ENCODE assay signal across 8 cellular contexts in the genomic region with DNA sequence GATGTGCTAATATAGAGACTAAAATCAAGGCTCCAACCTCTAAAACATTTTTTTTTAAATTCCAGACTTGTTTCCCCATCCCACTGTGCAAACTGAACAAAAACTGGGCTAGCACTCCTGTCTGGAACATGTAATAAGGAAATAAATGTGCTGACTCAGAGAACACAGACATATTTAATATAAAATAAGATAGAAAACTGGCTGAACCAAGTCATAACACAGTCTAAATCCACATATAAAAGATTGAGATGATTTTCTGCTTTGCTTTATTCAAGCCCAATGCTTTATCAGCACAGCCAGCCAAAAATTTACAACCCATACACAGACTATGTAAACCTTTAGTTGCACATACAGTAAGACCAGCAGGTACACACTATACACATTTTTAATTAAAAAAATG. TPM values are rescaled to one million over a fixed set of nuclear protein-coding genes. Genes with fewer than 3 reads are reported as not detected.
DNase-seq lines count a peak whose midpoint lies in the region; ATAC-seq and TF ChIP-seq lines count a peak whose summit lies in the region.

No MANE protein-coding gene starts in this region.

- no peak overlapping the region for H3K9ac ChIP-seq in mammary epithelial cell (ENCODE audit: insufficient read depth, low read length)

- CTCF ChIA-PET in mammary epithelial cell (lab: Charles Lee; ENCODE audit: low non-redundant PET): no interaction called here

- peaks cover 62% of the 10 kb centered on the region for H3K79me2 ChIP-seq in mammary epithelial cell (ENCODE audit: insufficient read depth, low read length)

- H3K4me1 ChIP-seq in heart left ventricle: peaks cover 3 to 66% (median 25%) of the 10 kb centered on the region in 12 donors
- H3K4me1 ChIP-seq in mammary epithelial cell (ENCODE audit: insufficient read depth, low read length): peaks cover 16% of the 10 kb centered on the region
- peaks cover 30% of the 10 kb centered on the region for H3K4me1 ChIP-seq in mucosa of descending colon (ENCODE audit: low read depth)
- H3K4me1 ChIP-seq in vagina: peaks cover 55% of the 10 kb centered on the region

- peaks cover 0 to 22% (median 0%) of the 10 kb centered on the region in 9 donors for H3K36me3 ChIP-seq in heart left ventricle
- H3K36me3 ChIP-seq in mammary epithelial cell (ENCODE audit: insufficient read depth, low read length): no peaks in the 10 kb centered on the region
- H3K36me3 ChIP-seq in mucosa of descending colon (ENCODE audit: low read depth): peaks cover 4% of the 10 kb centered on the region
- H3K36me3 ChIP-seq in vagina: no peaks in the 10 kb centered on the region

- TF ChIP-seq POLR2A in heart left ventricle (IDR thresholded peaks at IDR 0.05) (no peak), vagina (IDR thresholded peaks at IDR 0.05) (no peak)

- peak overlapping the region; percentile 77 for H3K4me2 ChIP-seq in mammary epithelial cell (ENCODE audit: insufficient read depth, low read depth, low read length)

- no peaks in the 10 kb centered on the region for H4K20me1 ChIP-seq in mammary epithelial cell (ENCODE audit: insufficient read depth, low read length)

- no TSS peak for BruUV-seq in mammary epithelial cell (replicated peaks; lab: Mats Ljungman, UMichigan)

- in situ Hi-C loops in mammary epithelial cell (cut with MboI; ENCODE audit: low sequenced_read_pairs in 2 of 2): no loop called here
- in situ Hi-C loops in G401 (cut with HindIII; ENCODE audit: low sequenced_read_pairs): no loop called here

- intact Hi-C loops in heart left ventricle (cut with DNase I): loop anchor here in 6 of 10 donors (5.0 kb wide), 2 partner anchors 39 to 64 kb away; no protein-coding TSS in a partner anchor
- intact Hi-C loops in Right ventricle myocardium inferior (cut with DNase I): loop anchor here (5.0 kb wide), 1 partner anchor 39 kb away; no protein-coding TSS in a partner anchor
- intact Hi-C loops in mammary epithelial cell (cut with micrococcal nuclease): loop anchor here (5.0 kb wide), 1 partner anchor 131 kb away; no protein-coding TSS in a partner anchor
- intact Hi-C loops in mucosa of descending colon (cut with DNase I, micrococcal nuclease): no loop called here
- intact Hi-C loops in vagina (cut with DNase I): loop anchor here (5.0 kb wide), 1 partner anchor 39 kb away; no protein-coding TSS in a partner anchor

- ATAC-seq in heart left ventricle (no peak), Right ventricle myocardium inferior (no peak), mucosa of descending colon (no peak), HG03442 (IDR thresholded peaks at IDR 0.05; ENCODE audit: unreplicated experiment) (no peak)

- TF ChIP-seq CTCF in heart left ventricle (IDR thresholded peaks at IDR 0.05) (no peak), mammary epithelial cell (conservative IDR thresholded peaks at IDR 0.05 in 1 of 2, IDR thresholded peaks at IDR 0.05 in 1 of 2; ENCODE audit: extremely low read depth in 1 of 2, insufficient read depth in 1 of 2, low read depth in 1 of 2, low read length in 2 of 2) (no peak), mucosa of descending colon (IDR thresholded peaks at IDR 0.05) (no peak), vagina (IDR thresholded peaks at IDR 0.05) (no peak)

- H3K27ac ChIP-seq in heart left ventricle (peak overlapping the region in 9 of 12 donors; percentile 96 to 100 (median 99)), mammary epithelial cell (ENCODE audit: insufficient read depth, low read depth, low read length) (no peak overlapping the region), vagina (peak overlapping the region; percentile 99)

- no peaks in the 10 kb centered on the region for H3K9me3 ChIP-seq in heart left ventricle
- no peaks in the 10 kb centered on the region for H3K9me3 ChIP-seq in mammary epithelial cell (replicated peaks; ENCODE audit: insufficient read depth, low read length)
- no peaks in the 10 kb centered on the region for H3K9me3 ChIP-seq in mucosa of descending colon
- no peaks in the 10 kb centered on the region for H3K9me3 ChIP-seq in vagina

- dilution Hi-C loops in mammary epithelial cell (cut with HindIII; ENCODE audit: low sequenced_read_pairs): no loop called here

- peak overlapping the region; percentile 76 to 100 (median 89) for H3K4me3 ChIP-seq in heart left ventricle
- peak overlapping the region; percentile 70 to 85 (median 78) for H3K4me3 ChIP-seq in mammary epithelial cell (replicated peaks in 1 of 3; ENCODE audit: insufficient read depth in 1 of 3, low read depth in 2 of 3, low read length in 3 of 3)
- peak overlapping the region; percentile 98 for H3K4me3 ChIP-seq in mucosa of descending colon
- peak overlapping the region; percentile 68 to 96 for H3K4me3 ChIP-seq in vagina

- no peak overlapping the region for H2AFZ ChIP-seq in mammary epithelial cell (ENCODE audit: low read depth, low read length)

- DNase-seq in heart left ventricle (no peak), Right ventricle myocardium inferior (ENCODE audit: missing footprints) (no peak), mammary epithelial cell (no peak), mucosa of descending colon (no peak), vagina (ENCODE audit: extremely low spot score in 2 of 2) (no peak), G401 (ENCODE audit: low spot score) (no peak)
- DNase-seq in NK-92 treated with Interleukin-12 subunit alpha and Interleukin-12 subunit beta, amount 100 ng/mL, for 24 hours (lab: John Stamatoyannopoulos, UW): no peak

- no peaks in the 10 kb centered on the region for H3K27me3 ChIP-seq in heart left ventricle
- no peaks in the 10 kb centered on the region for H3K27me3 ChIP-seq in mammary epithelial cell (ENCODE audit: insufficient read depth, low read length)
- no peaks in the 10 kb centered on the region for H3K27me3 ChIP-seq in vagina

RNA-seq across cellular contexts. Expression of gene STAT3, which starts 1.5 kb away (rescaled TPM):
- total RNA-seq in heart left ventricle (100 to 1,000 TPM; 111 to 614 (median 148) TPM), Right ventricle myocardium inferior (183 TPM), mammary epithelial cell (100 to 1,000 TPM in 1 of 2 donors, 10 to 100 TPM in 1; 94.3 to 191 TPM), mucosa of descending colon (100 to 1,000 TPM; 158 to 230 (median 227) TPM), vagina (210 TPM)
- polyA plus RNA-seq in heart left ventricle (100 to 1,000 TPM in 1 of 2 donors, 10 to 100 TPM in 1; 36.0 to 152 TPM), mammary epithelial cell (51.3 TPM)
- polyA minus RNA-seq in mammary epithelial cell: 115 TPM
- total RNA-seq in G401 (2014; rRNA removed; shearing (Covaris generic)): 48.8 and 58.5 TPM in 2 replicates

RNA-seq across cellular contexts. Expression of gene CAVIN1, which starts 36.3 kb away (rescaled TPM):
- total RNA-seq in heart left ventricle (100 to 1,000 TPM; 195 to 318 (median 253) TPM), Right ventricle myocardium inferior (240 TPM), mammary epithelial cell (100 to 1,000 TPM; 354 to 592 TPM), mucosa of descending colon (100 to 1,000 TPM in 1 of 3 donors, 10 to 100 TPM in 2; 19.3 to 246 (median 52.4) TPM), vagina (268 TPM)
- polyA plus RNA-seq in heart left ventricle (100 to 1,000 TPM; 140 to 281 TPM), mammary epithelial cell (249 TPM)
- polyA minus RNA-seq in mammary epithelial cell: 304 TPM
- 755 and 829 TPM in 2 replicates for total RNA-seq in G401 (2014; rRNA removed; shearing (Covaris generic))

Comparison
In these comparisons a context has a peak if more than half of its experiments do, and no peak if none do; other contexts are left out.
1. intact Hi-C loops: an anchor here in heart left ventricle (5.0 kb wide), Right ventricle myocardium inferior (5.0 kb wide), mammary epithelial cell (5.0 kb wide) and vagina (5.0 kb wide); none called in mucosa of descending colon.